In the genomic region with DNA sequence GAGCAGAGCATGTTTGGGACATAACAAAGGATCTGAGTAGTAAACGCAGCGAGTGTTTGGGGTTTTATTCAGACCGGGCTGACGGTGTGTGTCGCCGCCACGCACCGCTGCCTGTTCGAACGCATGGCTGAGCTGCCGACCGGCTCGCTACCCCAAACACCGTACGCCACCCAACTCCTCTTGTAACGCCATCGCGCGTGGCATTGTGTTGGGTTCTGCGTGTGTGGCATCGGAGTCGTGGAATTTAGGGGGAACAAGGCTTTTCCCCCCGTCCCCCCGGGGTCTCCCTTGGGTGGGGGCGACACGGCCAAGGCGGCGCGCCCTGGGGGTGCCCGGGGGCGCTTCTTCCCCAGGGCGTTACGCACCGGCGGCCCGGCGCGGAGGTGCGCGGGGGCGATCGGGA, we compare ENCODE assay signal across 8 cellular contexts. TPM values are rescaled to one million over a fixed set of nuclear protein-coding genes. Genes with fewer than 3 reads are reported as not detected.
A peak's percentile ranks its signal among the peaks of the same experiment; 100 is the strongest.
DNase-seq lines count a peak whose midpoint lies in the region; ATAC-seq lines count a peak whose summit lies in the region.

No MANE protein-coding gene starts in this region.

- H3K36me3 Mint-ChIP-seq in activated naive CD4-positive, alpha-beta T cell treated with anti-CD3 and anti-CD28 coated beads, Interleukin-2, amount 10 ng/mL, durations not matched to agents 7 days and 5 days, result no peaks in the 10 kb centered on the region
- no peaks in the 10 kb centered on the region for H3K36me3 Mint-ChIP-seq in activated T-helper 17 cell treated with anti-CD3 and anti-CD28 coated beads, Interleukin-2, amount 50 U/mL, for 72 hours (ENCODE audit: low read depth)
- no peaks in the 10 kb centered on the region for H3K36me3 Mint-ChIP-seq in stimulated activated memory B cell treated with anti-CD40 and anti-IgM and Interleukin-4, amounts not matched to agents 10 μg/mL and 1 μg/mL and 100 μg/mL, for 72 hours

- H3K27ac Mint-ChIP-seq in activated naive CD4-positive, alpha-beta T cell treated with anti-CD3 and anti-CD28 coated beads, Interleukin-2, amount 10 ng/mL, durations not matched to agents 7 days and 5 days, result no peak overlapping the region
- no peak overlapping the region for H3K27ac Mint-ChIP-seq in activated T-helper 17 cell treated with anti-CD3 and anti-CD28 coated beads, Interleukin-2, amount 50 U/mL, for 72 hours
- peak overlapping the region; percentile 31 for H3K27ac Mint-ChIP-seq in stimulated activated memory B cell treated with anti-CD40 and anti-IgM and Interleukin-4, amounts not matched to agents 10 μg/mL and 1 μg/mL and 100 μg/mL, for 72 hours

- H3K27me3 Mint-ChIP-seq in activated naive CD4-positive, alpha-beta T cell treated with anti-CD3 and anti-CD28 coated beads, Interleukin-2, amount 10 ng/mL, durations not matched to agents 7 days and 5 days, result peaks cover 78% of the 10 kb centered on the region
- H3K27me3 Mint-ChIP-seq in activated T-helper 17 cell treated with anti-CD3 and anti-CD28 coated beads, Interleukin-2, amount 50 U/mL, for 72 hours, result peaks cover 45% of the 10 kb centered on the region
- H3K27me3 Mint-ChIP-seq in stimulated activated memory B cell treated with anti-CD40 and anti-IgM and Interleukin-4, amounts not matched to agents 10 μg/mL and 1 μg/mL and 100 μg/mL, for 72 hours, result peaks cover 34% of the 10 kb centered on the region

- peaks cover 4% of the 10 kb centered on the region for H3K4me1 ChIP-seq in iPS DF 6.9 (ENCODE audit: control insufficient read depth, insufficient read depth, low read length)

- H3K4me3 ChIP-seq in iPS DF 6.9 (ENCODE audit: low read length), result peak overlapping the region; percentile 35; the same call in 1 of the 2 replicates

- H3K9me3 Mint-ChIP-seq in activated naive CD4-positive, alpha-beta T cell treated with anti-CD3 and anti-CD28 coated beads, Interleukin-2, amount 10 ng/mL, durations not matched to agents 7 days and 5 days, result no peaks in the 10 kb centered on the region
- H3K9me3 Mint-ChIP-seq in activated T-helper 17 cell treated with anti-CD3 and anti-CD28 coated beads, Interleukin-2, amount 50 U/mL, for 72 hours, result no peaks in the 10 kb centered on the region
- no peaks in the 10 kb centered on the region for H3K9me3 Mint-ChIP-seq in stimulated activated memory B cell treated with anti-CD40 and anti-IgM and Interleukin-4, amounts not matched to agents 10 μg/mL and 1 μg/mL and 100 μg/mL, for 72 hours

- peak; percentile 41 for ATAC-seq in HG03159 (IDR thresholded peaks at IDR 0.05; ENCODE audit: unreplicated experiment)
- no peak for ATAC-seq in activated T-helper 17 cell treated with anti-CD3 and anti-CD28 coated beads, Interleukin-2, amount 50 U/mL, for 72 hours (replicated peaks)
- ATAC-seq in stimulated activated memory B cell treated with anti-CD40 and anti-IgM and Interleukin-4, amounts not matched to agents 10 μg/mL and 1 μg/mL and 100 μg/mL, for 72 hours, result peak; percentile 61

- CTCF ChIA-PET in activated naive CD4-positive, alpha-beta T cell treated with anti-CD3 and anti-CD28 coated beads, Interleukin-2, amount 10 ng/mL, durations not matched to agents 7 days and 5 days (lab: Charles Lee), result interaction anchor here (1.0 to 1.8 kb wide), 4 partner anchors 61 to 1354 kb away, joined by 3 to 4 read pairs (median 4); no protein-coding TSS in a partner anchor

- peak overlapping the region; percentile 73 for H3K4me3 Mint-ChIP-seq in activated naive CD4-positive, alpha-beta T cell treated with anti-CD3 and anti-CD28 coated beads, Interleukin-2, amount 10 ng/mL, durations not matched to agents 7 days and 5 days
- peak overlapping the region; percentile 83 for H3K4me3 Mint-ChIP-seq in activated T-helper 17 cell treated with anti-CD3 and anti-CD28 coated beads, Interleukin-2, amount 50 U/mL, for 72 hours
- peak overlapping the region; percentile 89 for H3K4me3 Mint-ChIP-seq in stimulated activated memory B cell treated with anti-CD40 and anti-IgM and Interleukin-4, amounts not matched to agents 10 μg/mL and 1 μg/mL and 100 μg/mL, for 72 hours

- DNase-seq in activated naive CD4-positive, alpha-beta T cell treated with anti-CD3 and anti-CD28 coated beads, Interleukin-2, amount 10 ng/mL, durations not matched to agents 7 days and 5 days, result peak; percentile 43
- DNase-seq in activated naive CD4-positive, alpha-beta T cell (lab: John Stamatoyannopoulos, UW), result no peak
- DNase-seq in iPS DF 6.9 (ENCODE audit: low read depth, low spot score) (no peak), 8988T (no peak)
- DNase-seq in activated CD8-positive, alpha-beta memory T cell treated with anti-CD3 and anti-CD28 coated beads, Interleukin-2, amount 50 U/mL, for 4 hours, result no peak

- H3K27ac ChIP-seq in iPS DF 6.9 (ENCODE audit: low read length), result no peak overlapping the region

- H3K36me3 ChIP-seq in iPS DF 6.9 (ENCODE audit: control insufficient read depth, insufficient read depth, low read length), result no peaks in the 10 kb centered on the region

- WGBS in iPS DF 6.9 (ENCODE audit: insufficient coverage, insufficient read length), result no CpG with 5 or more reads among the region's 42 CpGs

- H3K27me3 ChIP-seq in iPS DF 6.9 (ENCODE audit: control insufficient read depth, insufficient read depth, low read length), result peaks cover 20% of the 10 kb centered on the region; the same call in 1 of the 2 replicates

- peaks cover 60% of the 10 kb centered on the region for H3K4me1 Mint-ChIP-seq in activated naive CD4-positive, alpha-beta T cell treated with anti-CD3 and anti-CD28 coated beads, Interleukin-2, amount 10 ng/mL, durations not matched to agents 7 days and 5 days
- H3K4me1 Mint-ChIP-seq in activated T-helper 17 cell treated with anti-CD3 and anti-CD28 coated beads, Interleukin-2, amount 50 U/mL, for 72 hours, result peaks cover 9% of the 10 kb centered on the region
- peaks cover 56% of the 10 kb centered on the region for H3K4me1 Mint-ChIP-seq in stimulated activated memory B cell treated with anti-CD40 and anti-IgM and Interleukin-4, amounts not matched to agents 10 μg/mL and 1 μg/mL and 100 μg/mL, for 72 hours

- no peaks in the 10 kb centered on the region for H3K9me3 ChIP-seq in iPS DF 6.9 (ENCODE audit: control insufficient read depth, insufficient read depth, low read length)

RNA-seq across cellular contexts. Expression of a gene that starts 0.5 kb away (rescaled TPM):
- total RNA-seq in activated T-helper 17 cell treated with anti-CD3 and anti-CD28 coated beads, Interleukin-2, amount 50 U/mL, for 72 hours, result 1 to 10 TPM in 1 of 2 donors, under 1 TPM in 1; 0.91 to 2.2 TPM
